Comparison of ENCODE assay signal across 8 cellular contexts in the genomic region with DNA sequence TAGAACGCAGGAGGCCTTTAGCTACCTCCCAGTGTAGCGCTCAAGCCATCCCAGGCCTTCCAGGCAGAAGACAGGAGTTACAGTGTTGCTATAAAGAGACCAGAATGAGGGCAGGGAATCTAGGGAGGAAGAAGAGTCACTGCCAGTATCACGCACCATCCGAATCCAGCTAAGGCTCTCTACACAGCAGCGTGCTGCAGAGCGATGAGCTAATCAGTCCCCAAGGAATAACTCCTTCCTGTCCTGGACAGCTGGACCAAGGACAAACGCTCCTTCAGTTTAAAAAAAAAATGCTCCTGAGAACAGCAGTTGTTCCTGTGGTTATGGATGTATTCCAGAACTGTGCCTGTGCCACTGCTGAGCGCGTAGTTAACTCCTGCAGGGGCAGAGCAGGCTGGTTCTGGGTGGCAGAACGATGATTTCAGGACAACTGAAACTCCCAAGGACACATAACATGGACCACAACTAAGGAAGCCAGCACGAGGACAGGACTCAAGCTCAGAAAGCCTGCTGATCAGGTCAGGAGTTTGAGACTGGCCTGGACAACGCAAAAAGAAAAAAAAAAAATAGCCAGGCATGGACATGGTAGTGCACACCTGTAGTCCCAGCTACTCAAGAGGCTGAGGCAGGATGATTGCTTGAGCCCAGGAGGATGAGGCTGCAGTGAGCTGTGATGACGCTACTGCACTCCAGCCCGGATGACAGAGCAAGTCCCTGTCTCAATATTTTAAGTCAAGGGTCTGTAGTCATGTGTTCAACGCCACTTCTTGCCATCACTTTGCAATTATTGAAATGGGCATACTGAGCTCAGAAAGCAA. TPM values are rescaled to one million over a fixed set of nuclear protein-coding genes. Genes with fewer than 3 reads are reported as not detected.
DNase-seq lines count a peak whose midpoint lies in the region; ATAC-seq and TF ChIP-seq lines count a peak whose summit lies in the region.

No MANE protein-coding gene starts in this region.

- DNase-seq in EL (peak; percentile 89), RWPE1 (ENCODE audit: low spot score) (no peak), fibroblast of gingiva (ENCODE audit: low read depth) (peak; percentile 99), renal cortical epithelial cell (ENCODE audit: low read depth) (peak; percentile 44), NCI-H1417 (lab: John Stamatoyannopoulos, UW) (no peak), LoVo (ENCODE audit: low spot score) (no peak)

- ATAC-seq in GM18517 (IDR thresholded peaks at IDR 0.05; ENCODE audit: unreplicated experiment) (no peak), HG03175 (IDR thresholded peaks at IDR 0.05; ENCODE audit: unreplicated experiment) (no peak)

- CTCF ChIA-PET in RWPE1 (lab: Yijun Ruan, JAX): interaction anchor here (0.6 to 1.9 kb wide), 4 partner anchors 13 to 104 kb away, joined by 3 to 8 read pairs (median 5); no protein-coding TSS in a partner anchor

- POLR2A ChIA-PET in RWPE1 (lab: Yijun Ruan, JAX; ENCODE audit: low non-redundant PET): interaction anchor here (0.5 kb wide), 1 partner anchor 365 kb away, joined by 4 read pairs; no protein-coding TSS in a partner anchor

- H3K27ac ChIP-seq in RWPE1: peak overlapping the region; percentile 84

- no peak for TF ChIP-seq CTCF in RWPE1 (conservative IDR thresholded peaks at IDR 0.05; ENCODE audit: low read depth)

RNA-seq across cellular contexts. Expression of a gene that starts 2.6 kb away (rescaled TPM):
- 3.8 and 5.2 TPM in 2 replicates for total RNA-seq in renal cortical epithelial cell

RNA-seq across cellular contexts. Expression of a gene that starts 14.8 kb away (rescaled TPM):
- 16.5 and 32.3 TPM in 2 replicates for total RNA-seq in renal cortical epithelial cell

RNA-seq across cellular contexts. Expression of a gene that starts 18.9 kb away (rescaled TPM):
- 5,930 and 6,897 TPM in 2 replicates for total RNA-seq in renal cortical epithelial cell

RNA-seq across cellular contexts. Expression of a gene that starts 53.9 kb away (rescaled TPM):
- 228 and 358 TPM in 2 replicates for total RNA-seq in renal cortical epithelial cell

RNA-seq across cellular contexts. Expression of a gene that starts 59.4 kb away (rescaled TPM):
- 28.1 and 138 TPM in 2 replicates for total RNA-seq in renal cortical epithelial cell

Comparison
In these comparisons a context has a peak if more than half of its experiments do, and no peak if none do; other contexts are left out.
1. DNase-seq: peak in EL (single experiment), fibroblast of gingiva (single experiment) and renal cortical epithelial cell (single experiment); none in RWPE1 (single experiment), NCI-H1417 (0 of 3) and LoVo (single experiment).